In the genomic region with DNA sequence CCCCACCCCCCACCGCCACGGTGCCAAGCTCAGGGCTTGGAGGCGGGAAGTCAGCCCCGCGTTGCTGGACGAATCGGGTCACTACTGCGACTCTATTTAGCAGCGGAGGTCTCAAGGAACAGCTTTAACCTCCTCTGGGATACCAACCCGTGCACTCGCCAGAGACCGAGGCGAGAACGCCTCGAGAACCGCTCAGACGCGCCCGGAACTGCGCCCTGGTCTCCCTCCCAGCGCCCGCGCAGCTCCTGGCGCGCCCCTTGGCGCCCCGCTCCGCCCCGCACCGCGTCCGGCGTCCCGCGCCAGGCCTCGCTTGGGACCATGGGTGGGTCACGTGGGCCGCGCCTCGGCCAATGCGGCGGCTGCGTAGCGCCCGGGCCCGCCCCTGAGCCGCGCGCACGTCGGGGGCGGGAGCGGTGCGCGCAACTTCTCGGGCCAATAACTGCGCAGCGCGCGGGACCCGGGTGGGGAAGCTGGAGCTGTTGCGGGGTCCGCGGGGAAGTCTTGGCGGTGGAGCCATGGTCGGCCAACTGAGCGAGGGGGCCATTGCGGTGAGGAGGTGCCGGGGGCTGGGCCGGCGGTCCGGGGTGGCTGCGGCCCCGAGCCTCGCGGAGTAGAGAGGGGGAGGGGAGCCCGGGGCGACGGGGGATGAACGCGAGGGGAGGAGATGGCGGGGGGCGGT, we compare ENCODE assay signal across 8 cellular contexts. TPM values are rescaled to one million over a fixed set of nuclear protein-coding genes. Genes with fewer than 3 reads are reported as not detected.
DNase-seq lines count a peak whose midpoint lies in the region; ATAC-seq and TF ChIP-seq lines count a peak whose summit lies in the region.

TSS of gene RPA1 (plus strand) at position 427 of the 679 bp plus-strand sequence. CDS start at position 516, 89 bp downstream.
A gene with protein sequence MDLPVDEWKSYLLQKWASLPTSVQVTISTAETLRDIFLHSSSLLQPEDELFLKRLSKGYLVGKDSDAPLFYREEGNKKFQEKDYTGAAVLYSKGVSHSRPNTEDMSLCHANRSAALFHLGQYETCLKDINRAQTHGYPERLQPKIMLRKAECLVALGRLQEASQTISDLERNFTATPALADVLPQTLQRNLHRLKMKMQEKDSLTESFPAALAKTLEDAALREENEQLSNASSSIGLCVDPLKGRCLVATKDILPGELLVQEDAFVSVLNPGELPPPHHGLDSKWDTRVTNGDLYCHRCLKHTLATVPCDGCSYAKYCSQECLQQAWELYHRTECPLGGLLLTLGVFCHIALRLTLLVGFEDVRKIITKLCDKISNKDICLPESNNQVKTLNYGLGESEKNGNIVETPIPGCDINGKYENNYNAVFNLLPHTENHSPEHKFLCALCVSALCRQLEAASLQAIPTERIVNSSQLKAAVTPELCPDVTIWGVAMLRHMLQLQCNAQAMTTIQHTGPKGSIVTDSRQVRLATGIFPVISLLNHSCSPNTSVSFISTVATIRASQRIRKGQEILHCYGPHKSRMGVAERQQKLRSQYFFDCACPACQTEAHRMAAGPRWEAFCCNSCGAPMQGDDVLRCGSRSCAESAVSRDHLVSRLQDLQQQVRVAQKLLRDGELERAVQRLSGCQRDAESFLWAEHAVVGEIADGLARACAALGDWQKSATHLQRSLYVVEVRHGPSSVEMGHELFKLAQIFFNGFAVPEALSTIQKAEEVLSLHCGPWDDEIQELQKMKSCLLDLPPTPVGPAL (minus strand): TSS at position 324 of the 679 bp plus-strand sequence. CDS start 1,908 bp downstream, outside the sequence.

- H3K9ac ChIP-seq in colonic mucosa (ENCODE audit: low read depth in 2 of 2, low read length in 2 of 2) = peak within 1 kb of the TSS; percentile 82 to 85

- no peaks in the 10 kb centered on the region for H3K27me3 ChIP-seq in colonic mucosa

- H3K4me1 ChIP-seq in colonic mucosa = peaks cover 10% of the 10 kb centered on the region

- no peaks in the 10 kb centered on the region for H3K36me3 ChIP-seq in colonic mucosa

- H3K27ac ChIP-seq in colonic mucosa = peak within 1 kb of the TSS; percentile 74

- H3K4me3 ChIP-seq in colonic mucosa = peak within 1 kb of the TSS; percentile 97

- intact Hi-C loops in colonic mucosa (cut with DNase I) = loop anchor here (5.0 kb wide), 1 partner anchor 177 kb away; no protein-coding TSS in a partner anchor

- no peak for TF ChIP-seq CTCF in colonic mucosa (IDR thresholded peaks at IDR 0.05)

- peak; percentile 87 for ATAC-seq in GM19023 (IDR thresholded peaks at IDR 0.05; ENCODE audit: unreplicated experiment)
- peak; percentile 89 for ATAC-seq in HG03175 (IDR thresholded peaks at IDR 0.05; ENCODE audit: unreplicated experiment)

- H3K9me3 ChIP-seq in colonic mucosa = no peaks in the 10 kb centered on the region

- DNase-seq in AG20443 (ENCODE audit: low spot score) = peak; percentile 100
- peak; percentile 40 for DNase-seq in NCI-H510A treated with DMSO at 0.1 percent for 48 hours (lab: John Stamatoyannopoulos, UW)
- peak; percentile 90 for DNase-seq in activated CD4-positive, alpha-beta T cell treated with anti-CD3 and anti-CD28 coated beads for 48 hours
- DNase-seq in colonic mucosa = peak; percentile 89
- peak; percentile 96 for DNase-seq in left kidney (ENCODE audit: low read depth, low spot score)
- peak; percentile 72 to 84 for DNase-seq in stimulated activated CD4-positive, alpha-beta T cell treated with anti-CD3 and anti-CD28 coated beads, Interleukin-1b, Interleukin-23, amount 100 ng/mL, for 4 hours (ENCODE audit: low read depth in 2 of 2)

RNA-seq across cellular contexts. Expression of gene RPA1, which starts in this region (rescaled TPM):
- total RNA-seq in colonic mucosa = 100 to 1,000 TPM in 1 of 2 donors, 10 to 100 TPM in 1; 63.4 to 105 TPM

RNA-seq across cellular contexts. Expression of the second gene that starts in this region (rescaled TPM):
- total RNA-seq in colonic mucosa = 10 to 100 TPM in 1 of 2 donors, 1 to 10 TPM in 1; 8.0 to 14.7 TPM

Comparison
In these comparisons a context has a peak if more than half of its experiments do, and no peak if none do; other contexts are left out.
1. Peak in every context shown above with its lines: DNase-seq, ATAC-seq, H3K4me3 ChIP-seq and H3K27ac ChIP-seq.
2. DNase-seq: peak in every context shown above with its lines; median percentile 100 in AG20443; 96 in left kidney; 90 in activated CD4-positive, alpha-beta T cell treated with anti-CD3 and anti-CD28 coated beads for 48 hours; 89 in colonic mucosa; 78 in stimulated activated CD4-positive, alpha-beta T cell treated with anti-CD3 and anti-CD28 coated beads, Interleukin-1b, Interleukin-23, amount 100 ng/mL, for 4 hours; 40 in NCI-H510A treated with DMSO at 0.1 percent for 48 hours.